ENCODE assay signal across 8 cellular contexts in the genomic region with DNA sequence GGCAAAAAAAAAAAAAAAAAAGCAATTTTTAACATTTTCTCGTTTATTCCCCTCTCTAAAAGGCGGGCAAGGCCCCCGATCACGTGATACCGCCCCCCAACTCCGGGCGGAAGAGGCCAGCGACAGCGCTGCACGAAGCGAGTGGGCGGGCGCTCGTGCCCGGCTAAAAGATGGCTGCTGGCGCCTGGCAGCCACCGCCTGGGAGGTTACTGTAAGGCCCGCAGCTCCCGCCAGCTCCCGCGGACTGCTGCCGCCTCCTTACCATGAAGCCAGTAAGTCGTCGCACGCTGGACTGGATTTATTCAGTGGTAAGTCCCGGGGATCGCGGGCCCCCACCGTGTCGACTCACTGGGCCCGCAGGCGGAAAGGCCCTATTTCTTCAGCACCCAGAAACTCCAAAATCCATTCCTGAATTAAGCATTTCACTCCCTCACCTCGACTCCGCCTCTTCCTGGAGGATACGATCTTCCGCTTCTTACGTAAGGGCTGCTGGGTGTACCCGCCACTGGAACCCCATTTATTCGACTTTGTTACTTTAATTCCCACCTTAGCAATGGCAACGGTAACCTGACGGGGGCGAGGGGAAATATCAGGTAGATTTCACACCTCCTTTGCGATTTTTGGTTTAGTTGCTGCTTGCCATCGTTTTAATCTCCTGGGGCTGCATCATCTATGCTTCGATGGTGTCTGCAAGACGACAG. TPM values are rescaled to one million over a fixed set of nuclear protein-coding genes. Genes with fewer than 3 reads are reported as not detected.
DNase-seq lines count a peak whose midpoint lies in the region; ATAC-seq and TF ChIP-seq lines count a peak whose summit lies in the region.

TSS of gene SMIM27 (plus strand) at position 156 of the 701 bp plus-strand sequence. CDS start at position 264, 108 bp downstream.
TSS of gene TOPORS (minus strand) at position 415 of the 701 bp plus-strand sequence. CDS start at position 265, 150 bp downstream.

- H3K27me3 Mint-ChIP-seq in activated T-helper 1 cell treated with anti-CD3 and anti-CD28 coated beads, Interleukin-12 subunit alpha, Interleukin-12 subunit beta, Interleukin-2, Interleukin-4 antibody, amounts not matched to agents 30 ng/mL and 10 ng/mL and 1 ng/mL, durations not matched to agents 14 hours and 24 hours and 36 hours (ENCODE audit: insufficient read depth) = no peaks in the 10 kb centered on the region
- no peaks in the 10 kb centered on the region for H3K27me3 Mint-ChIP-seq in naive thymus-derived CD8-positive, alpha-beta T cell

- POLR2A ChIA-PET in naive thymus-derived CD8-positive, alpha-beta T cell (lab: Charles Lee) = interaction anchor here (0.5 to 4.7 kb wide), 8 partner anchors 11 to 976 kb away, joined by 3 to 57 read pairs (median 4); partner anchors contain the start of genes NDUFB6 and RIGI

- DNase-seq in ELF-1 (ENCODE audit: low read depth, low spot score) (peak; percentile 96), H4 (ENCODE audit: low spot score) (peak; percentile 77), LNCaP clone FGC (ENCODE audit: low read depth) (peak; percentile 56), RPMI8226 (peak; percentile 93), fibroblast of gingiva (ENCODE audit: low read depth) (peak; percentile 84)
- DNase-seq in activated T-helper 1 cell treated with anti-CD3 and anti-CD28 coated beads, Interleukin-12 subunit alpha, Interleukin-12 subunit beta, Interleukin-2, Interleukin-4 antibody, amounts not matched to agents 30 ng/mL and 10 ng/mL and 1 ng/mL, durations not matched to agents 14 hours and 24 hours and 36 hours (ENCODE audit: low spot score) = peak; percentile 83
- peak; percentile 87 to 95 (median 90) for DNase-seq in naive thymus-derived CD8-positive, alpha-beta T cell
- DNase-seq in stimulated activated naive CD4-positive, alpha-beta T cell (lab: John Stamatoyannopoulos, UW) = peak; percentile 82 to 89 (median 87)

- TF ChIP-seq CTCF in LNCaP clone FGC (IDR thresholded peaks at IDR 0.05; ENCODE audit: control insufficient read depth, extremely low read depth, insufficient read depth) = no peak

- H3K36me3 Mint-ChIP-seq in activated T-helper 1 cell treated with anti-CD3 and anti-CD28 coated beads, Interleukin-12 subunit alpha, Interleukin-12 subunit beta, Interleukin-2, Interleukin-4 antibody, amounts not matched to agents 30 ng/mL and 10 ng/mL and 1 ng/mL, durations not matched to agents 14 hours and 24 hours and 36 hours (ENCODE audit: low read depth) = peaks cover 19% of the 10 kb centered on the region
- H3K36me3 Mint-ChIP-seq in naive thymus-derived CD8-positive, alpha-beta T cell = peaks cover 0 to 14% (median 0%) of the 10 kb centered on the region in 3 donors

- peaks cover 36% of the 10 kb centered on the region for H3K4me1 Mint-ChIP-seq in activated T-helper 1 cell treated with anti-CD3 and anti-CD28 coated beads, Interleukin-12 subunit alpha, Interleukin-12 subunit beta, Interleukin-2, Interleukin-4 antibody, amounts not matched to agents 30 ng/mL and 10 ng/mL and 1 ng/mL, durations not matched to agents 14 hours and 24 hours and 36 hours (ENCODE audit: low read depth)
- peaks cover 26 to 64% (median 58%) of the 10 kb centered on the region in 4 donors for H3K4me1 Mint-ChIP-seq in naive thymus-derived CD8-positive, alpha-beta T cell

- H3K9me3 Mint-ChIP-seq in activated T-helper 1 cell treated with anti-CD3 and anti-CD28 coated beads, Interleukin-12 subunit alpha, Interleukin-12 subunit beta, Interleukin-2, Interleukin-4 antibody, amounts not matched to agents 30 ng/mL and 10 ng/mL and 1 ng/mL, durations not matched to agents 14 hours and 24 hours and 36 hours = no peaks in the 10 kb centered on the region
- H3K9me3 Mint-ChIP-seq in naive thymus-derived CD8-positive, alpha-beta T cell = no peaks in the 10 kb centered on the region

- H3K27ac Mint-ChIP-seq in activated T-helper 1 cell treated with anti-CD3 and anti-CD28 coated beads, Interleukin-12 subunit alpha, Interleukin-12 subunit beta, Interleukin-2, Interleukin-4 antibody, amounts not matched to agents 30 ng/mL and 10 ng/mL and 1 ng/mL, durations not matched to agents 14 hours and 24 hours and 36 hours = peak within 1 kb of the TSS; percentile 99
- peak within 1 kb of the TSS; percentile 95 to 100 (median 99) for H3K27ac Mint-ChIP-seq in naive thymus-derived CD8-positive, alpha-beta T cell

- peak within 1 kb of the TSS; percentile 93 for H3K4me3 Mint-ChIP-seq in activated T-helper 1 cell treated with anti-CD3 and anti-CD28 coated beads, Interleukin-12 subunit alpha, Interleukin-12 subunit beta, Interleukin-2, Interleukin-4 antibody, amounts not matched to agents 30 ng/mL and 10 ng/mL and 1 ng/mL, durations not matched to agents 14 hours and 24 hours and 36 hours
- peak within 1 kb of the TSS; percentile 92 to 100 (median 98) for H3K4me3 Mint-ChIP-seq in naive thymus-derived CD8-positive, alpha-beta T cell

- intact Hi-C loops in activated T-helper 1 cell treated with anti-CD3 and anti-CD28 coated beads, Interleukin-12 subunit alpha, Interleukin-12 subunit beta, Interleukin-2, Interleukin-4 antibody, amounts not matched to agents 30 ng/mL and 10 ng/mL and 1 ng/mL, durations not matched to agents 14 hours and 24 hours and 36 hours (cut with micrococcal nuclease) = loop anchor here (1.0 to 5.0 kb wide), 7 partner anchors 21 to 1905 kb away; partner anchors contain the start of genes CHMP5, DNAI1, DNAJA1 and FAM219A

- peak; percentile 64 to 67 for ATAC-seq in naive thymus-derived CD8-positive, alpha-beta T cell

- H3K4me3 ChIP-seq in LNCaP clone FGC (ENCODE audit: low read depth, low read length) = peak within 1 kb of the TSS; percentile 64

RNA-seq across cellular contexts. Expression of gene SMIM27, which starts in this region (rescaled TPM):
- 7.3 and 10.9 TPM in 2 replicates for total RNA-seq in H4 (2014; rRNA removed; shearing (Covaris generic))
- total RNA-seq in activated T-helper 1 cell treated with anti-CD3 and anti-CD28 coated beads, Interleukin-12 subunit alpha, Interleukin-12 subunit beta, Interleukin-2, Interleukin-4 antibody, amounts not matched to agents 30 ng/mL and 10 ng/mL and 1 ng/mL, durations not matched to agents 14 hours and 24 hours and 36 hours = 8.7 and 11.0 TPM in 2 replicates
- 10 to 100 TPM; 37.0 to 37.8 TPM for total RNA-seq in naive thymus-derived CD8-positive, alpha-beta T cell
- 100 to 1,000 TPM; 103 to 116 (median 110) TPM for polyA plus RNA-seq in naive thymus-derived CD8-positive, alpha-beta T cell

RNA-seq across cellular contexts. Expression of gene TOPORS, which starts in this region (rescaled TPM):
- total RNA-seq in H4 (2014; rRNA removed; shearing (Covaris generic)) = 12.6 and 13.2 TPM in 2 replicates
- total RNA-seq in activated T-helper 1 cell treated with anti-CD3 and anti-CD28 coated beads, Interleukin-12 subunit alpha, Interleukin-12 subunit beta, Interleukin-2, Interleukin-4 antibody, amounts not matched to agents 30 ng/mL and 10 ng/mL and 1 ng/mL, durations not matched to agents 14 hours and 24 hours and 36 hours = 14.8 and 15.1 TPM in 2 replicates
- 10 to 100 TPM; 21.9 to 24.2 TPM for total RNA-seq in naive thymus-derived CD8-positive, alpha-beta T cell
- 10 to 100 TPM; 22.8 to 26.0 (median 23.5) TPM for polyA plus RNA-seq in naive thymus-derived CD8-positive, alpha-beta T cell

Comparison
In these comparisons a context has a peak if more than half of its experiments do, and no peak if none do; other contexts are left out.
1. Peak in every context shown above with its lines: DNase-seq, ATAC-seq and H3K4me3 ChIP-seq.